1 cellular context compared by ENCODE assay signal in the genomic region with DNA sequence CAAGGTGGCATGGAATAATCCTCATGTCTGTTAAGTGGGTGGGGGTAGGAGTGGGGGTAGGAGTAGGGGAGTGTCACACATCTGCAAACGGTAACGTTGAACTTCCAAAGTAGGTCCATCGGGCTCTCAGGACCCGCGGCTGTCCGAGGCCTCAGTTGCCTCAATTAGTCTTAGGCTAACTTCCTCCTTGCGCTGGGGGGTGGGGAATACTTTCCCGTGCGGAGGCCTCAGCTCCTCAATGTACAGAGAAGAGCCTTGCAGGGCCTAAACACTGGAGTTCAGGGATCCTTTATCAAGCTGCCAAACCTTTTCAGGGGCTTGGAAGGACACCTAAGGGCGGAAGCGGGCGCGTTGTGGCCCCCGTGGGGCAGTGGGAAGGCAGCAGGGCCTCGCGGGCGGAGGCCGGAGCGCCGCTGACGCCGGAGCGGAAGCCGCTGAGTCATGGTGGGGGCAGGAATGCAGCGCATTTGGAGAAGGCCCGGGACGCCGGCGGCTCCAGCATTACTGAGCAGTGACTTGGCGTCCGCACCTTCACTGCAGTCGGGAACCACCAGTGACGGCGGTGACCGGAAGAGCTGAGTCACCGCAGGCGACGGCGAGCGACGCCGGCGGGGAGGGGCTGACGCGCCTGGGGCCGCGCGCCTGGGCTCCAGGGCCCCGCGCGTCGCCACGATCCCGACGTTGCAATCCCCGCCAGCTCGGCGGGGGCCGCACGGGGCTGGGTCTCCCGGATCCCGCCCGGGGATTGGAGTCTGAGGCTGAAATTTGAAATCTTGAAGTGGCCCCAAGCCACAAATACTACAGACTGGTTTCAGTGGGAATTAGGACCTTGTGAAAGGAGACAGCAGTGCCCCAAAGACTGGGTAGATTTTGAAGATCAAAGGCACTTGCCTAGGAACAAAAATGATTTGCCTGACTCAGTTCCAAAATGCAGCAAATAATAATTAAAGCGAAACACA.
TF ChIP-seq lines count a peak whose summit lies in the region.

No MANE protein-coding gene starts in this region.

TF ChIP-seq in HEK293, 187 proteins besides CTCF, POLR2A, EP300 and RAD21 (continued from another document and continues in another):
- TF ChIP-seq, protein P1, sequence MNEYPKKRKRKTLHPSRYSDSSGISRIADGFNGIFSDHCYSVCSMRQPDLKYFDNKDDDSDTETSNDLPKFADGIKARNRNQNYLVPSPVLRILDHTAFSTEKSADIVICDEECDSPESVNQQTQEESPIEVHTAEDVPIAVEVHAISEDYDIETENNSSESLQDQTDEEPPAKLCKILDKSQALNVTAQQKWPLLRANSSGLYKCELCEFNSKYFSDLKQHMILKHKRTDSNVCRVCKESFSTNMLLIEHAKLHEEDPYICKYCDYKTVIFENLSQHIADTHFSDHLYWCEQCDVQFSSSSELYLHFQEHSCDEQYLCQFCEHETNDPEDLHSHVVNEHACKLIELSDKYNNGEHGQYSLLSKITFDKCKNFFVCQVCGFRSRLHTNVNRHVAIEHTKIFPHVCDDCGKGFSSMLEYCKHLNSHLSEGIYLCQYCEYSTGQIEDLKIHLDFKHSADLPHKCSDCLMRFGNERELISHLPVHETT (tag by site-specific recombination; IDR thresholded peaks at IDR 0.05), result peak; percentile 38; the same call in 1 of the 2 replicates
- TF ChIP-seq HOXD13 (CRISPR knock-in tag; IDR thresholded peaks at IDR 0.05; ENCODE audit: borderline replicate concordance), result no peak
- TF ChIP-seq ZNF621 (tag by site-specific recombination; IDR thresholded peaks at IDR 0.05), result no peak
- no peak for TF ChIP-seq ZNF571 (tag by site-specific recombination; IDR thresholded peaks at IDR 0.05)
- TF ChIP-seq, protein P2, sequence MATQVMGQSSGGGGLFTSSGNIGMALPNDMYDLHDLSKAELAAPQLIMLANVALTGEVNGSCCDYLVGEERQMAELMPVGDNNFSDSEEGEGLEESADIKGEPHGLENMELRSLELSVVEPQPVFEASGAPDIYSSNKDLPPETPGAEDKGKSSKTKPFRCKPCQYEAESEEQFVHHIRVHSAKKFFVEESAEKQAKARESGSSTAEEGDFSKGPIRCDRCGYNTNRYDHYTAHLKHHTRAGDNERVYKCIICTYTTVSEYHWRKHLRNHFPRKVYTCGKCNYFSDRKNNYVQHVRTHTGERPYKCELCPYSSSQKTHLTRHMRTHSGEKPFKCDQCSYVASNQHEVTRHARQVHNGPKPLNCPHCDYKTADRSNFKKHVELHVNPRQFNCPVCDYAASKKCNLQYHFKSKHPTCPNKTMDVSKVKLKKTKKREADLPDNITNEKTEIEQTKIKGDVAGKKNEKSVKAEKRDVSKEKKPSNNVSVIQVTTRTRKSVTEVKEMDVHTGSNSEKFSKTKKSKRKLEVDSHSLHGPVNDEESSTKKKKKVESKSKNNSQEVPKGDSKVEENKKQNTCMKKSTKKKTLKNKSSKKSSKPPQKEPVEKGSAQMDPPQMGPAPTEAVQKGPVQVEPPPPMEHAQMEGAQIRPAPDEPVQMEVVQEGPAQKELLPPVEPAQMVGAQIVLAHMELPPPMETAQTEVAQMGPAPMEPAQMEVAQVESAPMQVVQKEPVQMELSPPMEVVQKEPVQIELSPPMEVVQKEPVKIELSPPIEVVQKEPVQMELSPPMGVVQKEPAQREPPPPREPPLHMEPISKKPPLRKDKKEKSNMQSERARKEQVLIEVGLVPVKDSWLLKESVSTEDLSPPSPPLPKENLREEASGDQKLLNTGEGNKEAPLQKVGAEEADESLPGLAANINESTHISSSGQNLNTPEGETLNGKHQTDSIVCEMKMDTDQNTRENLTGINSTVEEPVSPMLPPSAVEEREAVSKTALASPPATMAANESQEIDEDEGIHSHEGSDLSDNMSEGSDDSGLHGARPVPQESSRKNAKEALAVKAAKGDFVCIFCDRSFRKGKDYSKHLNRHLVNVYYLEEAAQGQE (tag by site-specific recombination; IDR thresholded peaks at IDR 0.05), result no peak
- TF ChIP-seq ZNF404 (tag by site-specific recombination; IDR thresholded peaks at IDR 0.05), result no peak
- TF ChIP-seq ZFP37 (tag by site-specific recombination; IDR thresholded peaks at IDR 0.05), result peak; percentile 89
- TF ChIP-seq, protein P3, sequence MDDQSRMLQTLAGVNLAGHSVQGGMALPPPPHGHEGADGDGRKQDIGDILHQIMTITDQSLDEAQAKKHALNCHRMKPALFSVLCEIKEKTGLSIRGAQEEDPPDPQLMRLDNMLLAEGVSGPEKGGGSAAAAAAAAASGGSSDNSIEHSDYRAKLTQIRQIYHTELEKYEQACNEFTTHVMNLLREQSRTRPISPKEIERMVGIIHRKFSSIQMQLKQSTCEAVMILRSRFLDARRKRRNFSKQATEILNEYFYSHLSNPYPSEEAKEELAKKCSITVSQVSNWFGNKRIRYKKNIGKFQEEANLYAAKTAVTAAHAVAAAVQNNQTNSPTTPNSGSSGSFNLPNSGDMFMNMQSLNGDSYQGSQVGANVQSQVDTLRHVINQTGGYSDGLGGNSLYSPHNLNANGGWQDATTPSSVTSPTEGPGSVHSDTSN (CRISPR knock-in tag; IDR thresholded peaks at IDR 0.05), result peak; percentile 86; the same call in 1 of the 2 replicates
- no peak for TF ChIP-seq ZNF311 (tag by site-specific recombination; IDR thresholded peaks at IDR 0.05; ENCODE audit: borderline replicate concordance)
- TF ChIP-seq ZNF658 (tag by site-specific recombination; IDR thresholded peaks at IDR 0.05), result no peak
- no peak for TF ChIP-seq ZNF266 (tag by site-specific recombination; IDR thresholded peaks at IDR 0.05; ENCODE audit: low read depth)
- TF ChIP-seq ZNF202 (tag by site-specific recombination; IDR thresholded peaks at IDR 0.05; ENCODE audit: borderline replicate concordance), result no peak
- TF ChIP-seq TRIM28 (IDR thresholded peaks at IDR 0.05; ENCODE audit: borderline replicate concordance, low read length), result peak; percentile 66; the same call in 1 of the 2 replicates
- TF ChIP-seq ZNF114 (tag by site-specific recombination; IDR thresholded peaks at IDR 0.05), result no peak
- TF ChIP-seq ZNF747 (tag by site-specific recombination; IDR thresholded peaks at IDR 0.05), result no peak
- TF ChIP-seq RBAK (tag by site-specific recombination; IDR thresholded peaks at IDR 0.05), result no peak
- no peak for TF ChIP-seq ZNF785 (tag by site-specific recombination; IDR thresholded peaks at IDR 0.05)
- no peak for TF ChIP-seq ZFP3 (tag by site-specific recombination; IDR thresholded peaks at IDR 0.05; ENCODE audit: low read depth)
- TF ChIP-seq ZNF48 (tag by site-specific recombination; IDR thresholded peaks at IDR 0.05), result no peak
- no peak for TF ChIP-seq HOXC10 (CRISPR knock-in tag; IDR thresholded peaks at IDR 0.05)
- peak; percentile 82 for TF ChIP-seq KLF10 (tag by site-specific recombination; IDR thresholded peaks at IDR 0.05)
- TF ChIP-seq WT1 (tag by site-specific recombination; IDR thresholded peaks at IDR 0.05), result no peak
- peak; percentile 58 for TF ChIP-seq ZIC2 (tag by site-specific recombination; IDR thresholded peaks at IDR 0.05)
- peak; percentile 35 for TF ChIP-seq SP3 (tag by site-specific recombination; IDR thresholded peaks at IDR 0.05)
- TF ChIP-seq, protein P4, sequence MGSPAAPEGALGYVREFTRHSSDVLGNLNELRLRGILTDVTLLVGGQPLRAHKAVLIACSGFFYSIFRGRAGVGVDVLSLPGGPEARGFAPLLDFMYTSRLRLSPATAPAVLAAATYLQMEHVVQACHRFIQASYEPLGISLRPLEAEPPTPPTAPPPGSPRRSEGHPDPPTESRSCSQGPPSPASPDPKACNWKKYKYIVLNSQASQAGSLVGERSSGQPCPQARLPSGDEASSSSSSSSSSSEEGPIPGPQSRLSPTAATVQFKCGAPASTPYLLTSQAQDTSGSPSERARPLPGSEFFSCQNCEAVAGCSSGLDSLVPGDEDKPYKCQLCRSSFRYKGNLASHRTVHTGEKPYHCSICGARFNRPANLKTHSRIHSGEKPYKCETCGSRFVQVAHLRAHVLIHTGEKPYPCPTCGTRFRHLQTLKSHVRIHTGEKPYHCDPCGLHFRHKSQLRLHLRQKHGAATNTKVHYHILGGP (tag by site-specific recombination; IDR thresholded peaks at IDR 0.05), result no peak
- TF ChIP-seq ZNF629 (tag by site-specific recombination; IDR thresholded peaks at IDR 0.05), result peak; percentile 91
- TF ChIP-seq, protein P5, sequence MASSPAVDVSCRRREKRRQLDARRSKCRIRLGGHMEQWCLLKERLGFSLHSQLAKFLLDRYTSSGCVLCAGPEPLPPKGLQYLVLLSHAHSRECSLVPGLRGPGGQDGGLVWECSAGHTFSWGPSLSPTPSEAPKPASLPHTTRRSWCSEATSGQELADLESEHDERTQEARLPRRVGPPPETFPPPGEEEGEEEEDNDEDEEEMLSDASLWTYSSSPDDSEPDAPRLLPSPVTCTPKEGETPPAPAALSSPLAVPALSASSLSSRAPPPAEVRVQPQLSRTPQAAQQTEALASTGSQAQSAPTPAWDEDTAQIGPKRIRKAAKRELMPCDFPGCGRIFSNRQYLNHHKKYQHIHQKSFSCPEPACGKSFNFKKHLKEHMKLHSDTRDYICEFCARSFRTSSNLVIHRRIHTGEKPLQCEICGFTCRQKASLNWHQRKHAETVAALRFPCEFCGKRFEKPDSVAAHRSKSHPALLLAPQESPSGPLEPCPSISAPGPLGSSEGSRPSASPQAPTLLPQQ (tag by site-specific recombination; IDR thresholded peaks at IDR 0.05), result peak; percentile 76
- TF ChIP-seq GFI1B (tag by site-specific recombination; IDR thresholded peaks at IDR 0.05), result no peak
- peak; percentile 67 for TF ChIP-seq ZFHX2 (tag by site-specific recombination; conservative IDR thresholded peaks at IDR 0.05)
- peak; percentile 59; the same call in 1 of the 2 replicates for TF ChIP-seq ZNF610 (tag by site-specific recombination; IDR thresholded peaks at IDR 0.05; ENCODE audit: borderline replicate concordance)
- TF ChIP-seq FEZF1 (tag by site-specific recombination; IDR thresholded peaks at IDR 0.05), result peak; percentile 44; the same call in 1 of the 2 replicates
- no peak for TF ChIP-seq KLF9 (tag by site-specific recombination; IDR thresholded peaks at IDR 0.05; ENCODE audit: low read depth)
- 0 out of 2 replicates have a peak, but pooled peaks have one; percentile 19 for TF ChIP-seq ZBTB1 (tag by site-specific recombination; IDR thresholded peaks at IDR 0.05)
- TF ChIP-seq YY2 (tag by site-specific recombination; IDR thresholded peaks at IDR 0.05), result no peak
- TF ChIP-seq, protein P6, sequence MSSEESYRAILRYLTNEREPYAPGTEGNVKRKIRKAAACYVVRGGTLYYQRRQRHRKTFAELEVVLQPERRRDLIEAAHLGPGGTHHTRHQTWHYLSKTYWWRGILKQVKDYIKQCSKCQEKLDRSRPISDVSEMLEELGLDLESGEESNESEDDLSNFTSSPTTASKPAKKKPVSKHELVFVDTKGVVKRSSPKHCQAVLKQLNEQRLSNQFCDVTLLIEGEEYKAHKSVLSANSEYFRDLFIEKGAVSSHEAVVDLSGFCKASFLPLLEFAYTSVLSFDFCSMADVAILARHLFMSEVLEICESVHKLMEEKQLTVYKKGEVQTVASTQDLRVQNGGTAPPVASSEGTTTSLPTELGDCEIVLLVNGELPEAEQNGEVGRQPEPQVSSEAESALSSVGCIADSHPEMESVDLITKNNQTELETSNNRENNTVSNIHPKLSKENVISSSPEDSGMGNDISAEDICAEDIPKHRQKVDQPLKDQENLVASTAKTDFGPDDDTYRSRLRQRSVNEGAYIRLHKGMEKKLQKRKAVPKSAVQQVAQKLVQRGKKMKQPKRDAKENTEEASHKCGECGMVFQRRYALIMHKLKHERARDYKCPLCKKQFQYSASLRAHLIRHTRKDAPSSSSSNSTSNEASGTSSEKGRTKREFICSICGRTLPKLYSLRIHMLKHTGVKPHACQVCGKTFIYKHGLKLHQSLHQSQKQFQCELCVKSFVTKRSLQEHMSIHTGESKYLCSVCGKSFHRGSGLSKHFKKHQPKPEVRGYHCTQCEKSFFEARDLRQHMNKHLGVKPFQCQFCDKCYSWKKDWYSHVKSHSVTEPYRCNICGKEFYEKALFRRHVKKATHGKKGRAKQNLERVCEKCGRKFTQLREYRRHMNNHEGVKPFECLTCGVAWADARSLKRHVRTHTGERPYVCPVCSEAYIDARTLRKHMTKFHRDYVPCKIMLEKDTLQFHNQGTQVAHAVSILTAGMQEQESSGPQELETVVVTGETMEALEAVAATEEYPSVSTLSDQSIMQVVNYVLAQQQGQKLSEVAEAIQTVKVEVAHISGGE (tag by site-specific recombination; conservative IDR thresholded peaks at IDR 0.05; ENCODE audit: low read depth), result peak; percentile 62
- no peak for TF ChIP-seq ZNF19 (tag by site-specific recombination; IDR thresholded peaks at IDR 0.05; ENCODE audit: low read depth)
- TF ChIP-seq ZNF660 (tag by site-specific recombination; IDR thresholded peaks at IDR 0.05), result peak; percentile 91
- peak; percentile 67; the same call in 1 of the 2 replicates for TF ChIP-seq ZBTB48 (tag by site-specific recombination; IDR thresholded peaks at IDR 0.05)
- TF ChIP-seq ZNF175 (tag by site-specific recombination; IDR thresholded peaks at IDR 0.05), result no peak
- TF ChIP-seq, protein P7, sequence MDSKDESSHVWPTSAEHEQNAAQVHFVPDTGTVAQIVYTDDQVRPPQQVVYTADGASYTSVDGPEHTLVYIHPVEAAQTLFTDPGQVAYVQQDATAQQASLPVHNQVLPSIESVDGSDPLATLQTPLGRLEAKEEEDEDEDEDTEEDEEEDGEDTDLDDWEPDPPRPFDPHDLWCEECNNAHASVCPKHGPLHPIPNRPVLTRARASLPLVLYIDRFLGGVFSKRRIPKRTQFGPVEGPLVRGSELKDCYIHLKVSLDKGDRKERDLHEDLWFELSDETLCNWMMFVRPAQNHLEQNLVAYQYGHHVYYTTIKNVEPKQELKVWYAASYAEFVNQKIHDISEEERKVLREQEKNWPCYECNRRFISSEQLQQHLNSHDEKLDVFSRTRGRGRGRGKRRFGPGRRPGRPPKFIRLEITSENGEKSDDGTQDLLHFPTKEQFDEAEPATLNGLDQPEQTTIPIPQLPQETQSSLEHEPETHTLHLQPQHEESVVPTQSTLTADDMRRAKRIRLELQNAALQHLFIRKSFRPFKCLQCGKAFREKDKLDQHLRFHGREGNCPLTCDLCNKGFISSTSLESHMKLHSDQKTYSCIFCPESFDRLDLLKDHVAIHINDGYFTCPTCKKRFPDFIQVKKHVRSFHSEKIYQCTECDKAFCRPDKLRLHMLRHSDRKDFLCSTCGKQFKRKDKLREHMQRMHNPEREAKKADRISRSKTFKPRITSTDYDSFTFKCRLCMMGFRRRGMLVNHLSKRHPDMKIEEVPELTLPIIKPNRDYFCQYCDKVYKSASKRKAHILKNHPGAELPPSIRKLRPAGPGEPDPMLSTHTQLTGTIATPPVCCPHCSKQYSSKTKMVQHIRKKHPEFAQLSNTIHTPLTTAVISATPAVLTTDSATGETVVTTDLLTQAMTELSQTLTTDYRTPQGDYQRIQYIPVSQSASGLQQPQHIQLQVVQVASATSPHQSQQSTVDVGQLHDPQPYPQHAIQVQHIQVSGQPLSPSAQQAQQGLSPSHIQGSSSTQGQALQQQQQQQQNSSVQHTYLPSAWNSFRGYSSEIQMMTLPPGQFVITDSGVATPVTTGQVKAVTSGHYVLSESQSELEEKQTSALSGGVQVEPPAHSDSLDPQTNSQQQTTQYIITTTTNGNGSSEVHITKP (tag by site-specific recombination; IDR thresholded peaks at IDR 0.05), result peak; percentile 43; the same call in 1 of the 2 replicates
- TF ChIP-seq ZNF548 (tag by site-specific recombination; IDR thresholded peaks at IDR 0.05), result no peak
- peak; percentile 66; the same call in 1 of the 2 replicates for TF ChIP-seq ZNF146 (tag by site-specific recombination; IDR thresholded peaks at IDR 0.05)
- no peak for TF ChIP-seq ZNF155 (tag by site-specific recombination; IDR thresholded peaks at IDR 0.05)
